Comparison of ENCODE assay signal across 8 cellular contexts in genomic region chr20:46970937-46971630, GRCh38.
DNase-seq lines count a peak whose midpoint lies in the region; FAIRE-seq and TF ChIP-seq lines count a peak whose summit lies in the region.
"Had no signal": no experiment of that assay in that cellular context is flagged by ENCODE, and none has a peak within 500 bp of the region (broad histone marks: within the 10 kb centered on the region; RNA-seq: fewer than 3 reads in every experiment).

No MANE protein-coding gene starts in this region.

- H3K4me3 ChIP-seq in MM.1S (ENCODE audit: low read length): no peak overlapping the region
- no peak overlapping the region for H3K4me3 ChIP-seq in astrocyte (ENCODE audit: insufficient read depth, low read depth, low read length)
- H3K4me3 ChIP-seq: SJSA1 had no signal

- DNase-seq in ELF-1 (ENCODE audit: low read depth, low spot score): peak; percentile 74
- DNase-seq in MM.1S: no peak
- peak; percentile 66 for DNase-seq in astrocyte (ENCODE audit: low read depth)
- DNase-seq in mesothelial cell of epicardium (ENCODE audit: low spot score in 2 of 2, unreplicated experiment in 2 of 2): no peak
- no peak for DNase-seq in stimulated activated CD4-positive, alpha-beta T cell treated with anti-CD3 and anti-CD28 coated beads, Interleukin-2, amount 100 ng/mL, for 24 hours
- DNase-seq in GOT3 (lab: John Stamatoyannopoulos, UW): no peak
- DNase-seq in occipital lobe (lab: John Stamatoyannopoulos, UW): no peak

- H3K36me3 ChIP-seq in MM.1S (replicated peaks; ENCODE audit: insufficient read depth, low read length) (no peaks in the 10 kb centered on the region), astrocyte (ENCODE audit: insufficient read depth, low read length) (no peaks in the 10 kb centered on the region)
- H3K36me3 ChIP-seq: SJSA1 had no signal

- H3K4me3 Mint-ChIP-seq in astrocyte (ENCODE audit: unreplicated experiment): no peak overlapping the region
- H3K4me3 Mint-ChIP-seq in mesothelial cell of epicardium: peak overlapping the region; percentile 3

- H3K9me2 ChIP-seq in MM.1S (replicated peaks; ENCODE audit: insufficient read depth, low read length): no peaks in the 10 kb centered on the region

- H3K27ac Mint-ChIP-seq in astrocyte (ENCODE audit: unreplicated experiment) (peak overlapping the region; percentile 78), mesothelial cell of epicardium (peak overlapping the region; percentile 71)

- no peaks in the 10 kb centered on the region for H3K36me3 Mint-ChIP-seq in astrocyte (ENCODE audit: low read depth, unreplicated experiment)
- H3K36me3 Mint-ChIP-seq in mesothelial cell of epicardium: no peaks in the 10 kb centered on the region

- no peaks in the 10 kb centered on the region for H3K79me2 ChIP-seq in MM.1S (ENCODE audit: low read length)
- no peaks in the 10 kb centered on the region for H3K79me2 ChIP-seq in astrocyte (ENCODE audit: insufficient read depth, low read length)

- peaks cover 5% of the 10 kb centered on the region for H3K9me3 Mint-ChIP-seq in astrocyte (ENCODE audit: unreplicated experiment)
- no peaks in the 10 kb centered on the region for H3K9me3 Mint-ChIP-seq in mesothelial cell of epicardium

- H3K9ac ChIP-seq in MM.1S (ENCODE audit: low read length) (no peak overlapping the region), astrocyte (ENCODE audit: low read length) (no peak overlapping the region)

- no peak for TF ChIP-seq CTCF in MM.1S (IDR thresholded peaks at IDR 0.05; ENCODE audit: low read length)
- no peak for TF ChIP-seq CTCF in astrocyte (IDR thresholded peaks at IDR 0.05; ENCODE audit: insufficient read depth, low read depth, low read length)
- TF ChIP-seq CTCF in mesothelial cell of epicardium (IDR thresholded peaks at IDR 0.05; ENCODE audit: unreplicated experiment): no peak

- no peak overlapping the region for H3K4me2 ChIP-seq in MM.1S (ENCODE audit: low read depth, low read length)
- H3K4me2 ChIP-seq in astrocyte (ENCODE audit: low read length): peak overlapping the region; percentile 6

- H3K4me1 Mint-ChIP-seq in astrocyte (ENCODE audit: low read depth, unreplicated experiment) (no peaks in the 10 kb centered on the region), mesothelial cell of epicardium (peaks cover 12% of the 10 kb centered on the region)

- no peaks in the 10 kb centered on the region for H3K4me1 ChIP-seq in MM.1S (ENCODE audit: low read length)
- no peaks in the 10 kb centered on the region for H3K4me1 ChIP-seq in astrocyte (ENCODE audit: insufficient read depth, low read length)
- H3K4me1 ChIP-seq: SJSA1 had no signal

- H4K20me1 ChIP-seq in MM.1S (ENCODE audit: insufficient read depth, low read length): no peaks in the 10 kb centered on the region
- no peaks in the 10 kb centered on the region for H4K20me1 ChIP-seq in astrocyte (ENCODE audit: insufficient read depth, low read length)

- no peak for FAIRE-seq in astrocyte (lab: Jason Lieb, UNC)

- H3K27me3 Mint-ChIP-seq in astrocyte (ENCODE audit: low read depth, unreplicated experiment) (peaks cover 4% of the 10 kb centered on the region), mesothelial cell of epicardium (ENCODE audit: low read depth) (no peaks in the 10 kb centered on the region)

- H3K9me3 ChIP-seq in MM.1S (replicated peaks; ENCODE audit: insufficient read depth, low read length) (no peaks in the 10 kb centered on the region), astrocyte (ENCODE audit: insufficient read depth, low read depth, low read length) (no peaks in the 10 kb centered on the region)
- H3K9me3 ChIP-seq: SJSA1 had no signal

- no peak overlapping the region for H3K27ac ChIP-seq in MM.1S (ENCODE audit: low read length)
- H3K27ac ChIP-seq in astrocyte (ENCODE audit: low read depth, low read length): no peak overlapping the region
- H3K27ac ChIP-seq: SJSA1 had no signal

- 0 out of 2 replicates have a peak overlapping the region, but pooled peaks have one; percentile 25 for H2AFZ ChIP-seq in MM.1S (ENCODE audit: low read length)
- H2AFZ ChIP-seq in astrocyte (ENCODE audit: low read depth, low read length): peak overlapping the region; percentile 37

- no peaks in the 10 kb centered on the region for H3K27me3 ChIP-seq in MM.1S (replicated peaks; ENCODE audit: insufficient read depth, low read length)
- peaks cover 11% of the 10 kb centered on the region for H3K27me3 ChIP-seq in astrocyte (ENCODE audit: insufficient read depth, low read length)

- no peaks in the 10 kb centered on the region for H3F3A ChIP-seq in MM.1S (ENCODE audit: insufficient read depth, low read length)

Comparison
In these comparisons a context has a peak if more than half of its experiments do, and no peak if none do; other contexts are left out.
1. DNase-seq: peak in ELF-1 (single experiment) and astrocyte (single experiment); none in MM.1S (single experiment), mesothelial cell of epicardium (0 of 2), stimulated activated CD4-positive, alpha-beta T cell treated with anti-CD3 and anti-CD28 coated beads, Interleukin-2, amount 100 ng/mL, for 24 hours (0 of 2), GOT3 (single experiment) and occipital lobe (single experiment).